31 cellular contexts compared by ENCODE assay signal in genomic region chr6:54689620-54690019, GRCh38.
"Had no signal": no experiment of that assay in that cellular context is flagged by ENCODE, and none has a peak within 500 bp of the region (broad histone marks: within the 10 kb centered on the region; RNA-seq: fewer than 3 reads in every experiment).

No MANE protein-coding gene starts in this region.

- H3K36me3 ChIP-seq: ascending aorta, breast epithelium, cardiac muscle cell, colonic mucosa, esophagus squamous epithelium had no signal

- H3K4me3 Mint-ChIP-seq: activated CD4-positive, alpha-beta memory T cell treated with anti-CD3 and anti-CD28 coated beads, Interleukin-2, amount 10 ng/mL, durations not matched to agents 7 days and 5 days; activated CD4-positive, alpha-beta T cell treated with anti-CD3 and anti-CD28 coated beads, Interleukin-2, amount 10 ng/mL, durations not matched to agents 7 days and 5 days; activated naive CD4-positive, alpha-beta T cell treated with anti-CD3 and anti-CD28 coated beads, Interleukin-2, amount 10 ng/mL, durations not matched to agents 7 days and 5 days; activated naive CD8-positive, alpha-beta T cell treated with anti-CD3 and anti-CD28 coated beads, Interleukin-2, amount 10 ng/mL, durations not matched to agents 7 days and 5 days; activated T-cell treated with anti-CD3 and anti-CD28 coated beads, Interleukin-2, amount 50 U/mL, for 24 hours; activated T-cell treated with anti-CD3 and anti-CD28 coated beads, Interleukin-2, amount 50 U/mL, for 72 hours; brain; T-helper 17 cell; T-helper 2 cell treated with Interferon-gamma antibody and Interleukin-4, amounts not matched to agents 5 μg/mL and 100 μg/mL, for 36 hours had no signal

- H3K4me1 ChIP-seq: ascending aorta, breast epithelium, colonic mucosa, esophagus squamous epithelium had no signal

- H3K27me3 ChIP-seq: ascending aorta, breast epithelium, colonic mucosa, esophagus squamous epithelium had no signal

- DNase-seq: activated CD4-positive, alpha-beta memory T cell treated with anti-CD3 and anti-CD28 coated beads, Interleukin-2, amount 10 ng/mL, durations not matched to agents 7 days and 5 days; activated CD4-positive, alpha-beta T cell treated with anti-CD3 and anti-CD28 coated beads for 1 hour; activated CD4-positive, alpha-beta T cell treated with anti-CD3 and anti-CD28 coated beads for 4 hours; activated CD4-positive, alpha-beta T cell treated with anti-CD3 and anti-CD28 coated beads, Interleukin-2, amount 10 ng/mL, durations not matched to agents 7 days and 5 days; activated CD4-positive, alpha-beta T cell treated with anti-CD3 and anti-CD28 coated beads, Interleukin-2, amount 50 U/mL, for 4 hours; activated CD8-positive, alpha-beta memory T cell treated with anti-CD3 and anti-CD28 coated beads, Interleukin-2, amount 50 U/mL, for 48 hours; activated gamma-delta T cell; activated naive CD4-positive, alpha-beta T cell; activated naive CD4-positive, alpha-beta T cell treated with anti-CD3 and anti-CD28 coated beads, Interleukin-2, amount 10 ng/mL, durations not matched to agents 7 days and 5 days; activated naive CD8-positive, alpha-beta T cell treated with anti-CD3 and anti-CD28 coated beads, Interleukin-2, amount 10 ng/mL, durations not matched to agents 7 days and 5 days; activated T-cell treated with anti-CD3 and anti-CD28 coated beads for 4 hours; activated T-cell treated with anti-CD3 and anti-CD28 coated beads, Interleukin-2, amount 50 U/mL, for 24 hours; activated T-cell treated with anti-CD3 and anti-CD28 coated beads, Interleukin-2, amount 50 U/mL, for 72 hours; central memory CD4-positive, alpha-beta T cell; cerebellar nuclear complex; colonic mucosa; effector CD8-positive, alpha-beta T cell; esophagus squamous epithelium; head of caudate nucleus; T-helper 17 cell; T1000 had no signal

- H3K4me1 Mint-ChIP-seq: activated CD4-positive, alpha-beta memory T cell treated with anti-CD3 and anti-CD28 coated beads, Interleukin-2, amount 10 ng/mL, durations not matched to agents 7 days and 5 days; activated CD4-positive, alpha-beta T cell treated with anti-CD3 and anti-CD28 coated beads, Interleukin-2, amount 10 ng/mL, durations not matched to agents 7 days and 5 days; activated naive CD4-positive, alpha-beta T cell treated with anti-CD3 and anti-CD28 coated beads, Interleukin-2, amount 10 ng/mL, durations not matched to agents 7 days and 5 days; activated naive CD8-positive, alpha-beta T cell treated with anti-CD3 and anti-CD28 coated beads, Interleukin-2, amount 10 ng/mL, durations not matched to agents 7 days and 5 days; brain; T-helper 17 cell had no signal

- H3K4me3 ChIP-seq: ascending aorta, breast epithelium, cardiac muscle cell, colonic mucosa, esophagus squamous epithelium had no signal

- FAIRE-seq: endometrium, endothelial cell of umbilical vein, frontal cortex had no signal

- H3K27me3 Mint-ChIP-seq: activated CD4-positive, alpha-beta memory T cell treated with anti-CD3 and anti-CD28 coated beads, Interleukin-2, amount 10 ng/mL, durations not matched to agents 7 days and 5 days; activated CD4-positive, alpha-beta T cell treated with anti-CD3 and anti-CD28 coated beads, Interleukin-2, amount 10 ng/mL, durations not matched to agents 7 days and 5 days; activated naive CD4-positive, alpha-beta T cell treated with anti-CD3 and anti-CD28 coated beads, Interleukin-2, amount 10 ng/mL, durations not matched to agents 7 days and 5 days; activated naive CD8-positive, alpha-beta T cell treated with anti-CD3 and anti-CD28 coated beads, Interleukin-2, amount 10 ng/mL, durations not matched to agents 7 days and 5 days; activated T-cell treated with anti-CD3 and anti-CD28 coated beads, Interleukin-2, amount 50 U/mL, for 24 hours; brain; T-helper 17 cell had no signal

- H3K9me3 Mint-ChIP-seq: activated CD4-positive, alpha-beta T cell treated with anti-CD3 and anti-CD28 coated beads, Interleukin-2, amount 10 ng/mL, durations not matched to agents 7 days and 5 days; brain; T-helper 2 cell treated with Interferon-gamma antibody and Interleukin-4, amounts not matched to agents 5 μg/mL and 100 μg/mL, for 36 hours had no signal

- H3K9me3 ChIP-seq: ascending aorta, breast epithelium, colonic mucosa, esophagus squamous epithelium had no signal

- ATAC-seq: activated naive CD4-positive, alpha-beta T cell treated with anti-CD3 and anti-CD28 coated beads, Interleukin-2, amount 50 U/mL, for 72 hours; activated T-cell treated with anti-CD3 and anti-CD28 coated beads, Interleukin-2, amount 50 U/mL, for 72 hours; T-helper 17 cell had no signal

- H3K27ac ChIP-seq: ascending aorta, breast epithelium, cardiac muscle cell, colonic mucosa, epithelial cell of prostate, esophagus squamous epithelium had no signal

- H3K36me3 Mint-ChIP-seq: activated naive CD4-positive, alpha-beta T cell treated with anti-CD3 and anti-CD28 coated beads, Interleukin-2, amount 10 ng/mL, durations not matched to agents 7 days and 5 days; activated naive CD4-positive, alpha-beta T cell treated with anti-CD3 and anti-CD28 coated beads, Interleukin-2, amount 50 U/mL, for 72 hours; activated naive CD8-positive, alpha-beta T cell treated with anti-CD3 and anti-CD28 coated beads, Interleukin-2, amount 10 ng/mL, durations not matched to agents 7 days and 5 days; brain had no signal

- H3K27ac Mint-ChIP-seq: activated CD4-positive, alpha-beta memory T cell treated with anti-CD3 and anti-CD28 coated beads, Interleukin-2, amount 10 ng/mL, durations not matched to agents 7 days and 5 days; activated CD4-positive, alpha-beta T cell treated with anti-CD3 and anti-CD28 coated beads, Interleukin-2, amount 10 ng/mL, durations not matched to agents 7 days and 5 days; activated naive CD4-positive, alpha-beta T cell treated with anti-CD3 and anti-CD28 coated beads, Interleukin-2, amount 10 ng/mL, durations not matched to agents 7 days and 5 days; activated naive CD4-positive, alpha-beta T cell treated with anti-CD3 and anti-CD28 coated beads, Interleukin-2, amount 50 U/mL, for 72 hours; activated naive CD8-positive, alpha-beta T cell treated with anti-CD3 and anti-CD28 coated beads, Interleukin-2, amount 10 ng/mL, durations not matched to agents 7 days and 5 days; activated T-cell treated with anti-CD3 and anti-CD28 coated beads, Interleukin-2, amount 50 U/mL, for 24 hours; activated T-cell treated with anti-CD3 and anti-CD28 coated beads, Interleukin-2, amount 50 U/mL, for 72 hours; brain; T-helper 17 cell; T-helper 2 cell treated with Interferon-gamma antibody and Interleukin-4, amounts not matched to agents 5 μg/mL and 100 μg/mL, for 36 hours had no signal
